8 cellular contexts compared by ENCODE assay signal in genomic region chr10:13099144-13099665, GRCh38. TPM values are rescaled to one million over a fixed set of nuclear protein-coding genes. Genes with fewer than 3 reads are reported as not detected.
DNase-seq lines count a peak whose midpoint lies in the region; ATAC-seq and TF ChIP-seq lines count a peak whose summit lies in the region.

No MANE protein-coding gene starts in this region.

- peak overlapping the region; percentile 98 for H2AFZ ChIP-seq in ACC112 (ENCODE audit: low read length, unreplicated experiment)

- ATAC-seq in GM18499 (IDR thresholded peaks at IDR 0.05; ENCODE audit: insufficient read depth, unreplicated experiment) (peak; percentile 28), HG02885 (IDR thresholded peaks at IDR 0.05; ENCODE audit: poor library complexity, unreplicated experiment) (peak; percentile 37), left lung (peak; percentile 45)

- peaks cover 4% of the 10 kb centered on the region for H3K36me3 ChIP-seq in ACC112 (ENCODE audit: insufficient read depth, low read length)
- no peaks in the 10 kb centered on the region for H3K36me3 ChIP-seq in left lung

- DNase-seq in NCI-H1694 treated with DMSO at 0.1 percent for 48 hours (lab: John Stamatoyannopoulos, UW), result peak; percentile 70
- DNase-seq in dorsolateral prefrontal cortex, result peak in 9 of 10 donors; percentile 57 to 74 (median 65)
- peak in 1 of 2 donors; percentile 48 for DNase-seq in left lung
- DNase-seq in stimulated activated CD4-positive, alpha-beta T cell treated with anti-CD3 and anti-CD28 coated beads, Interleukin-4, amount 100 ng/mL, for 48 hours (ENCODE audit: low read depth in 2 of 2), result peak; percentile 21 to 22

- H3K79me2 ChIP-seq in ACC112 (ENCODE audit: control insufficient read depth, insufficient read depth, low read length, unreplicated experiment), result peaks cover 38% of the 10 kb centered on the region

- H3K27me3 ChIP-seq in ACC112 (ENCODE audit: insufficient read depth, low read length) (no peaks in the 10 kb centered on the region), dorsolateral prefrontal cortex (no peaks in the 10 kb centered on the region), left lung (no peaks in the 10 kb centered on the region)

- H3K4me3 ChIP-seq in ACC112 (ENCODE audit: low read depth, low read length) (peak overlapping the region; percentile 87), WI38 (ENCODE audit: low read depth, low read length) (peak overlapping the region; percentile 92), dorsolateral prefrontal cortex (peak overlapping the region; percentile 75 to 99 (median 93)), left lung (peak overlapping the region; percentile 79 to 96)

- intact Hi-C loops in dorsolateral prefrontal cortex (cut with DNase I) (loop anchor here in 1 of 2 donors (5.0 to 10.0 kb wide), 2 partner anchors 63 to 206 kb away; partner anchors contain the start of genes MCM10 and PHYH), left lung (cut with DNase I) (no loop called here)

- H3K27ac ChIP-seq in ACC112 (ENCODE audit: low read depth, low read length) (peak overlapping the region; percentile 75), dorsolateral prefrontal cortex (peak overlapping the region; percentile 55 to 99 (median 96)), left lung (peak overlapping the region; percentile 86 to 92)

- H3K4me1 ChIP-seq in ACC112 (ENCODE audit: control insufficient read depth, insufficient read depth, low read length, unreplicated experiment) (peaks cover 17% of the 10 kb centered on the region), left lung (peaks cover 8 to 32% of the 10 kb centered on the region in 2 donors)

- no peaks in the 10 kb centered on the region for H3K9me3 ChIP-seq in left lung

- TF ChIP-seq CTCF in WI38 (IDR thresholded peaks at IDR 0.05; ENCODE audit: low read depth, low read length), result peak; percentile 54
- peak in 30 of 56 donors; percentile 7 to 62 (median 34) for TF ChIP-seq CTCF in dorsolateral prefrontal cortex (IDR thresholded peaks at IDR 0.05 in 54 of 56, conservative IDR thresholded peaks at IDR 0.05 in 2 of 56; ENCODE audit: low read depth in 1 of 56, partially characterized antibody in 56 of 56)
- TF ChIP-seq CTCF in left lung (IDR thresholded peaks at IDR 0.05), result peak in 1 of 2 donors; percentile 12

RNA-seq across cellular contexts. Expression of gene OPTN, which starts 0.8 kb away (rescaled TPM):
- total RNA-seq in dorsolateral prefrontal cortex (100 to 1,000 TPM in 110 of 120 experiments, 10 to 100 TPM in 10; 84.3 to 188 (median 136) TPM), left lung (10 to 100 TPM; 45.8 to 51.3 TPM)
